8 cellular contexts compared by ENCODE assay signal in the genomic region with DNA sequence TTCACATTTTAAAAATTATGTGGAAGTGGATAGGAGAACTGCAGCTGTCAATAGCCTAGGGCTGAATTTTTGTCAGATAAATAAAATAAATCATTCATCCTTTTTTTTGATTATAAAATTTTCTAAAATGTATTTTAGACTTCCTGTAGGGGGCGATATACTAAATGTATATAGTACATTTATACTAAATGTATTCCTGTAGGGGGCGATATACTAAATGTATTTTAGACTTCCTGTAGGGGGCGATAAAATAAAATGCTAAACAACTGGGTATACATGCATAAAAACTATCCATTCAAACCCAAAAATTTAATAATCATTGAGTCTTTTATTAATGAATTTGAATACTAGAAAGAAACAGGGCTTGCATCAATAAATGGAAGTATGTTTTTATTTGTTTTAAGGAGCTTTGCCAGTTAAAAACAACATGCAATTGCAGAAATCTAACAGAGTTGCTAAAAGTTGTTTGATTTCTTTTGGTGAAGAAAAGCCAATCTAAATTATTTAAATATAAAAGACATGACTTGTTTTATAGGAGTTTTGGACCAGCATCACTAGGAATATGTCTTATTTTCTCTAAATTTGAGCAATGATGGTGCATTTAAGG. TPM values are rescaled to one million over a fixed set of nuclear protein-coding genes. Genes with fewer than 3 reads are reported as not detected.
DNase-seq lines count a peak whose midpoint lies in the region; ATAC-seq and TF ChIP-seq lines count a peak whose summit lies in the region.

No MANE protein-coding gene starts in this region.

- H2AK5ac ChIP-seq in H9 (ENCODE audit: insufficient read length, low read length) = no peak overlapping the region

- no peak overlapping the region for H3K9ac ChIP-seq in H9 (ENCODE audit: extremely low read depth, insufficient read length, low read length)

- H4K91ac ChIP-seq in H9 (ENCODE audit: insufficient read length, low read depth, low read length) = no peak overlapping the region

- H3T11ph ChIP-seq in H9 (ENCODE audit: low read length) = no peak overlapping the region

- peak; percentile 93 for DNase-seq in DMS53 (lab: John Stamatoyannopoulos, UW)
- DNase-seq in H9 = no peak
- peak; percentile 13 for DNase-seq in NCI-H2196 treated with DMSO at 0.1 percent for 48 hours (lab: John Stamatoyannopoulos, UW; ENCODE audit: unreplicated experiment)
- no peak for DNase-seq in body of pancreas
- DNase-seq in mucosa of descending colon = no peak
- no peak for DNase-seq in middle frontal gyrus (ENCODE audit: extremely low spot score, low spot score)
- DNase-seq in stimulated activated naive CD4-positive, alpha-beta T cell treated with Interleukin-2 at 50 U/mL for 16 hours (lab: John Stamatoyannopoulos, UW) = no peak

- peaks cover 23 to 32% of the 10 kb centered on the region in 2 experiments for H3K4me1 Mint-ChIP-seq in H9

- H3K23me2 ChIP-seq in H9 (ENCODE audit: insufficient read length, low read depth, low read length, poor library complexity, severe bottlenecking) = peaks cover 9% of the 10 kb centered on the region

- peaks cover 2 to 3% of the 10 kb centered on the region in 2 experiments; a peak in 2 of 5 replicates for H3K9me3 Mint-ChIP-seq in H9

- no peak overlapping the region for H3K14ac ChIP-seq in H9 (ENCODE audit: insufficient read depth, low read length)

- H3K36me3 Mint-ChIP-seq in H9 (ENCODE audit: insufficient read depth in 1 of 3, low read depth in 3 of 3) = peaks cover 0 to 1% (median 0%) of the 10 kb centered on the region in 3 experiments; a peak in 1 of 7 replicates

- H3K23ac ChIP-seq in H9 (ENCODE audit: insufficient read length, low read depth, low read length) = no peak overlapping the region

- H3K27me3 Mint-ChIP-seq in H9 (ENCODE audit: low read depth) = no peaks in the 10 kb centered on the region

- no peaks in the 10 kb centered on the region for H3K79me2 ChIP-seq in H9 (ENCODE audit: insufficient read depth, low read length)

- intact Hi-C loops in body of pancreas (cut with DNase I) (loop anchor here (10.0 kb wide), 1 partner anchor 125 kb away; no protein-coding TSS in a partner anchor), mucosa of descending colon (cut with DNase I, micrococcal nuclease) (loop anchor here (5.0 to 10.0 kb wide), 3 partner anchors 115 to 195 kb away; no protein-coding TSS in a partner anchor)

- no peak overlapping the region for H4K5ac ChIP-seq in H9 (ENCODE audit: insufficient read length, low read depth, low read length)

- no CpG with 5 or more reads among the region's 3 CpGs for WGBS in H9 (ENCODE audit: extremely low coverage, insufficient read length, low lambda C conversion rate)
- 5 to 16% methylated on average over 3 of the region's 3 CpGs for WGBS in body of pancreas, 2 donors

- H3K27ac Mint-ChIP-seq in H9 = no peak overlapping the region

- H2AFZ ChIP-seq in H9 (ENCODE audit: low read length) = no peak overlapping the region

- no peak overlapping the region for H2BK12ac ChIP-seq in H9 (ENCODE audit: insufficient read length, low read depth, low read length)

- H2BK20ac ChIP-seq in H9 (ENCODE audit: low read depth, low read length, poor library complexity, severe bottlenecking) = no peak overlapping the region

- H3K79me1 ChIP-seq in H9 (ENCODE audit: insufficient read depth, low read depth, low read length, poor library complexity, severe bottlenecking) = no peaks in the 10 kb centered on the region

- H3K4ac ChIP-seq in H9 (ENCODE audit: low read depth, low read length) = no peak overlapping the region

- H3K27me3 ChIP-seq in H9 (ENCODE audit: insufficient read depth, low read length) (no peaks in the 10 kb centered on the region), body of pancreas (no peaks in the 10 kb centered on the region)

- no peak overlapping the region for H4K8ac ChIP-seq in H9 (replicated peaks; ENCODE audit: insufficient read length, low read depth, low read length)

- ATAC-seq in body of pancreas (peak; percentile 53), mucosa of descending colon (peak; percentile 59), GM19324 (IDR thresholded peaks at IDR 0.05; ENCODE audit: low FRiP score, unreplicated experiment) (no peak)

- no peak overlapping the region for H3K4me2 ChIP-seq in H9 (ENCODE audit: insufficient read depth, insufficient read length, low read length)

- no peak overlapping the region for H3K27ac ChIP-seq in H9 (ENCODE audit: insufficient read length, low read depth, low read length)
- no peak overlapping the region for H3K27ac ChIP-seq in body of pancreas

- H2BK120ac ChIP-seq in H9 (ENCODE audit: low read depth, low read length, poor library complexity, severe bottlenecking) = no peak overlapping the region

- H3K4me3 ChIP-seq in body of pancreas = no peak overlapping the region
- H3K4me3 ChIP-seq in mucosa of descending colon = no peak overlapping the region

- no peak for TF ChIP-seq POLR2A in body of pancreas (IDR thresholded peaks at IDR 0.05)

- TF ChIP-seq CTCF in H9 (conservative IDR thresholded peaks at IDR 0.05) = peak; percentile 100
- peak; percentile 70 to 98 (median 92) for TF ChIP-seq CTCF in body of pancreas (IDR thresholded peaks at IDR 0.05)
- TF ChIP-seq CTCF in mucosa of descending colon (IDR thresholded peaks at IDR 0.05) = peak; percentile 59

- no peak overlapping the region for H2BK5ac ChIP-seq in H9 (ENCODE audit: insufficient read length, low read length)

- H2BK15ac ChIP-seq in H9 (ENCODE audit: low read depth, low read length) = no peak overlapping the region

- H3K56ac ChIP-seq in H9 (ENCODE audit: insufficient read length, low read depth, low read length) = no peak overlapping the region

- peaks cover 2% of the 10 kb centered on the region for H4K20me1 ChIP-seq in H9 (ENCODE audit: control insufficient read depth, insufficient read depth, insufficient read length)

- no peaks in the 10 kb centered on the region; the same call in 1 of the 2 replicates for H3K4me1 ChIP-seq in H9 (ENCODE audit: insufficient read depth, low read length)
- peaks cover 7% of the 10 kb centered on the region for H3K4me1 ChIP-seq in body of pancreas
- peaks cover 10% of the 10 kb centered on the region for H3K4me1 ChIP-seq in mucosa of descending colon (ENCODE audit: low read depth)

- H3K9me3 ChIP-seq in H9 (ENCODE audit: control insufficient read depth, low read depth, low read length) (no peaks in the 10 kb centered on the region), body of pancreas (no peaks in the 10 kb centered on the region), mucosa of descending colon (no peaks in the 10 kb centered on the region)

- no peak overlapping the region for H3K18ac ChIP-seq in H9 (ENCODE audit: insufficient read length, low read depth, low read length)

- H3K36me3 ChIP-seq in body of pancreas (replicated peaks in 1 of 2; ENCODE audit: insufficient read depth in 1 of 2, low read depth in 2 of 2) (no peaks in the 10 kb centered on the region), mucosa of descending colon (ENCODE audit: low read depth) (no peaks in the 10 kb centered on the region)

- H3K4me3 Mint-ChIP-seq in H9 = no peak overlapping the region

RNA-seq across cellular contexts. Expression of a gene that starts 31.4 kb away (rescaled TPM):
- not detected in 2 replicates for total RNA-seq in H9 (2021)
- not detected for total RNA-seq in body of pancreas
- 1,000 to 10,000 TPM in 2 of 3 donors, 100 to 1,000 TPM in 1; 438 to 1,288 (median 1,205) TPM for total RNA-seq in mucosa of descending colon

RNA-seq across cellular contexts. Expression of a gene that starts 46.8 kb away (rescaled TPM):
- total RNA-seq in H9 (2021) (not detected in 2 replicates), body of pancreas (not detected), mucosa of descending colon (1,000 to 10,000 TPM; 1,343 to 2,522 (median 1,448) TPM)

Comparison
In these comparisons a context has a peak if more than half of its experiments do, and no peak if none do; other contexts are left out.
1. DNase-seq: peak in DMS53 (single experiment) and NCI-H2196 treated with DMSO at 0.1 percent for 48 hours (single experiment); none in H9 (single experiment), body of pancreas (0 of 4), mucosa of descending colon (0 of 3), middle frontal gyrus (single experiment) and stimulated activated naive CD4-positive, alpha-beta T cell treated with Interleukin-2 at 50 U/mL for 16 hours (single experiment).
2. RNA of a gene that starts 31.4 kb away (total RNA-seq): 438 to 1,288 TPM in mucosa of descending colon; not detected in H9 and not detected in body of pancreas; every median in the first group is over 100 times any median in the second.
3. RNA of a gene that starts 46.8 kb away (total RNA-seq): 1,343 to 2,522 TPM in mucosa of descending colon; not detected in H9 and not detected in body of pancreas; every median in the first group is over 1,000 times any median in the second.
4. Peak in every context shown above with its lines, with median percentiles within 50 percentile points of each other: CTCF ChIP-seq.